In genomic region chr11:130428692-130429681, GRCh38 we compare ENCODE assay signal across 10 cellular contexts. TPM values are rescaled to one million over a fixed set of nuclear protein-coding genes. Genes with fewer than 3 reads are reported as not detected.
DNase-seq lines count a peak whose midpoint lies in the region; ATAC-seq lines count a peak whose summit lies in the region.
"Had no signal": no experiment of that assay in that cellular context is flagged by ENCODE, and none has a peak within 500 bp of the region (broad histone marks: within the 10 kb centered on the region; RNA-seq: fewer than 3 reads in every experiment).

No MANE protein-coding gene starts in this region.

- peaks cover 9% of the 10 kb centered on the region for H3K36me3 Mint-ChIP-seq in activated T-helper 17 cell treated with anti-CD3 and anti-CD28 coated beads, Interleukin-2, amount 50 U/mL, for 72 hours (ENCODE audit: low read depth)

- no peaks in the 10 kb centered on the region for H3K9me3 ChIP-seq in iPS-18c (ENCODE audit: control insufficient read depth, insufficient read depth, low read length)

- H3K27ac Mint-ChIP-seq in activated T-helper 17 cell treated with anti-CD3 and anti-CD28 coated beads, Interleukin-2, amount 50 U/mL, for 72 hours = no peak overlapping the region
- no peak overlapping the region for H3K27ac Mint-ChIP-seq in stimulated activated naive CD8-positive, alpha-beta T cell treated with anti-CD3 and anti-CD28 coated beads, Interleukin-15, amount 100 ng/mL, for 72 hours

- peak; percentile 44 for DNase-seq in NCI-H82 (lab: John Stamatoyannopoulos, UW)
- no peak for DNase-seq in NCI-H82 treated with DMSO at 0.1 percent for 48 hours (lab: John Stamatoyannopoulos, UW; ENCODE audit: unreplicated experiment)
- DNase-seq in stimulated activated naive CD8-positive, alpha-beta T cell treated with anti-CD3 and anti-CD28 coated beads, Interleukin-15, amount 100 ng/mL, for 72 hours = no peak
- no peak for DNase-seq in H4 (ENCODE audit: low spot score)
- no peak for DNase-seq in NK-92 (lab: John Stamatoyannopoulos, UW; ENCODE audit: unreplicated experiment)
- DNase-seq: activated CD4-positive, alpha-beta T cell treated with anti-CD3 and anti-CD28 coated beads for 1 hour had no signal

- peaks cover 46% of the 10 kb centered on the region for H3K27me3 Mint-ChIP-seq in activated T-helper 17 cell treated with anti-CD3 and anti-CD28 coated beads, Interleukin-2, amount 50 U/mL, for 72 hours
- peaks cover 71% of the 10 kb centered on the region for H3K27me3 Mint-ChIP-seq in stimulated activated naive CD8-positive, alpha-beta T cell treated with anti-CD3 and anti-CD28 coated beads, Interleukin-15, amount 100 ng/mL, for 72 hours

- peak overlapping the region; percentile 2; the same call in 1 of the 2 replicates for H3K4me3 ChIP-seq in iPS-18c (ENCODE audit: insufficient read depth, low read depth, low read length)

- ATAC-seq in activated T-helper 17 cell treated with anti-CD3 and anti-CD28 coated beads, Interleukin-2, amount 50 U/mL, for 72 hours (replicated peaks) = no peak
- no peak for ATAC-seq in stimulated activated naive CD8-positive, alpha-beta T cell treated with anti-CD3 and anti-CD28 coated beads, Interleukin-15, amount 100 ng/mL, for 72 hours
- no peak for ATAC-seq in HG02870 (IDR thresholded peaks at IDR 0.05; ENCODE audit: unreplicated experiment)

- no peaks in the 10 kb centered on the region for H3K9me3 Mint-ChIP-seq in activated T-helper 17 cell treated with anti-CD3 and anti-CD28 coated beads, Interleukin-2, amount 50 U/mL, for 72 hours
- H3K9me3 Mint-ChIP-seq in stimulated activated naive CD8-positive, alpha-beta T cell treated with anti-CD3 and anti-CD28 coated beads, Interleukin-15, amount 100 ng/mL, for 72 hours = no peaks in the 10 kb centered on the region

- H3K4me1 Mint-ChIP-seq in activated T-helper 17 cell treated with anti-CD3 and anti-CD28 coated beads, Interleukin-2, amount 50 U/mL, for 72 hours = peaks cover 3% of the 10 kb centered on the region
- H3K4me1 Mint-ChIP-seq in stimulated activated naive CD8-positive, alpha-beta T cell treated with anti-CD3 and anti-CD28 coated beads, Interleukin-15, amount 100 ng/mL, for 72 hours = peaks cover 15% of the 10 kb centered on the region

- peak overlapping the region; percentile 56 for H3K4me3 Mint-ChIP-seq in activated T-helper 17 cell treated with anti-CD3 and anti-CD28 coated beads, Interleukin-2, amount 50 U/mL, for 72 hours
- peak overlapping the region; percentile 74 to 86 for H3K4me3 Mint-ChIP-seq in stimulated activated naive CD8-positive, alpha-beta T cell treated with anti-CD3 and anti-CD28 coated beads, Interleukin-15, amount 100 ng/mL, for 72 hours

RNA-seq across cellular contexts. Expression of gene ADAMTS8, which starts 0.6 kb away (rescaled TPM):
- total RNA-seq in activated T-helper 17 cell treated with anti-CD3 and anti-CD28 coated beads, Interleukin-2, amount 50 U/mL, for 72 hours = not detected
- 0.04 TPM in 1 of 2 replicates, not detected in the other for total RNA-seq in H4 (2014; rRNA removed; shearing (Covaris generic))
- total RNA-seq: renal cortical epithelial cell had no signal

RNA-seq across cellular contexts. Expression of gene ADAMTS15, which starts 19.5 kb away (rescaled TPM):
- total RNA-seq in activated T-helper 17 cell treated with anti-CD3 and anti-CD28 coated beads, Interleukin-2, amount 50 U/mL, for 72 hours = not detected
- 0.62 and 0.82 TPM in 2 replicates for total RNA-seq in H4 (2014; rRNA removed; shearing (Covaris generic))
